Comparison of ENCODE assay signal across 19 cellular contexts in genomic region chr16:12406840-12407690, GRCh38.
A peak's percentile ranks its signal among the peaks of the same experiment; 100 is the strongest.
DNase-seq lines count a peak whose midpoint lies in the region; ATAC-seq and TF ChIP-seq lines count a peak whose summit lies in the region.
"Had no signal": no experiment of that assay in that cellular context is flagged by ENCODE, and none has a peak within 500 bp of the region (broad histone marks: within the 10 kb centered on the region; RNA-seq: fewer than 3 reads in every experiment).

No MANE protein-coding gene starts in this region.

- no peaks in the 10 kb centered on the region for H3K27me3 Mint-ChIP-seq in naive thymus-derived CD4-positive, alpha-beta T cell
- H3K27me3 Mint-ChIP-seq: IgD-negative memory B cell had no signal

- CTCF ChIA-PET in naive thymus-derived CD4-positive, alpha-beta T cell (lab: Charles Lee) = no interaction called here

- peak; percentile 31 for DNase-seq in GM04503 (ENCODE audit: low read depth)
- peak; percentile 73 for DNase-seq in M059J (ENCODE audit: low read depth)
- DNase-seq in choroid plexus epithelial cell (ENCODE audit: low read depth) = peak; percentile 19
- DNase-seq in pulmonary artery endothelial cell (ENCODE audit: low read depth, low spot score) = peak; percentile 17
- no peak for DNase-seq in DMS53 (lab: John Stamatoyannopoulos, UW)
- no peak for DNase-seq in naive thymus-derived CD4-positive, alpha-beta T cell
- DNase-seq in activated CD4-positive, alpha-beta T cell treated with anti-CD3 and anti-CD28 coated beads for 48 hours = no peak
- DNase-seq: activated CD4-positive, alpha-beta T cell treated with anti-CD3 and anti-CD28 coated beads for 1 hour; mammary epithelial cell; NCI-H1417 treated with DMSO at 0.1 percent for 48 hours; Peyer's patch; stimulated activated naive CD4-positive, alpha-beta T cell had no signal

- no peaks in the 10 kb centered on the region for H3K4me1 Mint-ChIP-seq in naive thymus-derived CD4-positive, alpha-beta T cell

- no peak for TF ChIP-seq CTCF in choroid plexus epithelial cell (conservative IDR thresholded peaks at IDR 0.05; ENCODE audit: low read depth, low read length)

- H3K4me3 Mint-ChIP-seq in naive thymus-derived CD4-positive, alpha-beta T cell = no peak overlapping the region
- H3K4me3 Mint-ChIP-seq: CD14-positive monocyte; IgD-negative memory B cell; neural crest cell; T-helper 1 cell treated with Interleukin-12 subunit alpha and Interleukin-12 subunit beta and Interleukin-4 antibody, amounts not matched to agents 30 μg/mL and 1 μg/mL, for 36 hours had no signal

- intact Hi-C loops in naive thymus-derived CD4-positive, alpha-beta T cell (cut with micrococcal nuclease) = no loop called here

- H3K27ac ChIP-seq in naive thymus-derived CD4-positive, alpha-beta T cell (ENCODE audit: low read depth, low read length) = no peak overlapping the region
- H3K27ac ChIP-seq: Peyer's patch, vagina had no signal

- no peaks in the 10 kb centered on the region for H3K9me3 ChIP-seq in naive thymus-derived CD4-positive, alpha-beta T cell (ENCODE audit: control insufficient read depth in 2 of 3, low read length in 3 of 3)
- H3K9me3 ChIP-seq: Peyer's patch, vagina had no signal

- peaks cover 0 to 32% (median 0%) of the 10 kb centered on the region in 3 experiments for H3K36me3 ChIP-seq in naive thymus-derived CD4-positive, alpha-beta T cell (ENCODE audit: control insufficient read depth in 2 of 3, insufficient read depth in 3 of 3, low read length in 3 of 3)

- no peak overlapping the region for H3K4me3 ChIP-seq in choroid plexus epithelial cell (ENCODE audit: low read depth, low read length)
- no peak overlapping the region for H3K4me3 ChIP-seq in naive thymus-derived CD4-positive, alpha-beta T cell (ENCODE audit: low read length)
- H3K4me3 ChIP-seq: Peyer's patch, vagina had no signal

- H3K9me3 Mint-ChIP-seq in naive thymus-derived CD4-positive, alpha-beta T cell = no peaks in the 10 kb centered on the region
- H3K9me3 Mint-ChIP-seq: CD14-positive monocyte; IgD-negative memory B cell; neural crest cell; T-helper 1 cell treated with Interleukin-12 subunit alpha and Interleukin-12 subunit beta and Interleukin-4 antibody, amounts not matched to agents 30 μg/mL and 1 μg/mL, for 36 hours had no signal

- H3K36me3 Mint-ChIP-seq in naive thymus-derived CD4-positive, alpha-beta T cell = peaks cover 2 to 39% (median 26%) of the 10 kb centered on the region in 5 donors

- H3K27me3 ChIP-seq in naive thymus-derived CD4-positive, alpha-beta T cell (ENCODE audit: control insufficient read depth in 2 of 2, insufficient read depth in 2 of 2, low read length in 2 of 2) = no peaks in the 10 kb centered on the region
- H3K27me3 ChIP-seq: Peyer's patch, vagina had no signal

- no peaks in the 10 kb centered on the region for H3K4me1 ChIP-seq in naive thymus-derived CD4-positive, alpha-beta T cell (ENCODE audit: control insufficient read depth in 2 of 2, insufficient read depth in 2 of 2, low read length in 2 of 2)
- H3K4me1 ChIP-seq: Peyer's patch had no signal

- ATAC-seq in GM21526 (IDR thresholded peaks at IDR 0.05; ENCODE audit: low FRiP score, unreplicated experiment) = no peak
- ATAC-seq in naive thymus-derived CD4-positive, alpha-beta T cell = no peak
- ATAC-seq: sciatic nerve had no signal

- H3K27ac Mint-ChIP-seq in naive thymus-derived CD4-positive, alpha-beta T cell = peak overlapping the region in 1 of 9 donors; percentile 36
- H3K27ac Mint-ChIP-seq: T-helper 1 cell treated with Interleukin-12 subunit alpha and Interleukin-12 subunit beta and Interleukin-4 antibody, amounts not matched to agents 30 μg/mL and 1 μg/mL, for 36 hours had no signal

- POLR2A ChIA-PET in naive thymus-derived CD4-positive, alpha-beta T cell (lab: Charles Lee) = no interaction called here

Comparison
In these comparisons a context has a peak if more than half of its experiments do, and no peak if none do; other contexts are left out.
1. DNase-seq: peak in GM04503 (single experiment), M059J (single experiment), choroid plexus epithelial cell (single experiment) and pulmonary artery endothelial cell (single experiment); none in DMS53 (single experiment), naive thymus-derived CD4-positive, alpha-beta T cell (0 of 9) and activated CD4-positive, alpha-beta T cell treated with anti-CD3 and anti-CD28 coated beads for 48 hours (single experiment).